In the genomic region with DNA sequence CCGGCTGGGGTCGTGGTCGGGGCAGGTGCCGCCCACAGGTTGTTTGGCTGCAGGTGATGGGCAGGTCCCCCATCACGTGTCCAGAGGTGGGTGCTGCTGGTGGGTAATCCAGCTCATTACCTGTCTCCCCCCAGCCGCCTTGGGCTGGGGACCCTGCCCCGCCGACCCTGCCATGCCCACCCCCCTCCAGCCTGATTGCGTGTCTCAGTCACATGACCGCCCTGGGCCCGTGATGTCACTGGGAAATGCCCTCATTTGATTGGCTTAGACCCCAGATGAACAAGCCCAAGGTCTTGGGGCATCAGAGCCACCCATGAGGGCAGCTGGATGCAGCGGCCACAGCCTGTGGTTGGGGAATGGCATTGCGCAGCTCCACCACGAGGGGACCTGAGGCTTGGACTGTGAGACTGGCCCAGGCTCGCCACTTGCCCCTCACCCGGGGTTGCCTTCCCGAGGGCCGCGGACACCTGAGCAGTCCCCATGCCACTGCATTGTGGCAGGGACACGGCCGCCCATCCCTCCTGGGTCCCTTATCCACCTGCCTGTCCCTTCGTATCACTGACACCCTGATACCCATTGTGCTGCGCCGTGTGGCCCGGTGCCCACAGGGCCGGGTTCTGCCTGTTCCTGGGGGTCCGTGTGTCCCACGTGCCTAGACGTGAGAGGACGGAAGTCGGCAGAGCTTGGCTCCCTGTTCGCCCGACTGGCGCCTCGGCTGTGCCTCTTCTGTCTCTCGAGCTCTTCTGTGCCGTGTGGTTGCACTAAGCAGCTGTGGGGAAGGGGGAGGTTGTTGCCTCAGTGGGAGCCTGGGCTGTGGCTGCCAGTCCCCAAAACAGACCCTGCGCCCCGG, we compare ENCODE assay signal across 11 cellular contexts.
DNase-seq lines count a peak whose midpoint lies in the region; ATAC-seq and TF ChIP-seq lines count a peak whose summit lies in the region.
"Had no signal": no experiment of that assay in that cellular context is flagged by ENCODE, and none has a peak within 500 bp of the region (broad histone marks: within the 10 kb centered on the region; RNA-seq: fewer than 3 reads in every experiment).

No MANE protein-coding gene starts in this region.

- no peak overlapping the region for H2BK5ac ChIP-seq in mesenchymal stem cell (ENCODE audit: low read depth, low read length, poor library complexity, severe bottlenecking)

- no peak overlapping the region for H2BK12ac ChIP-seq in mesenchymal stem cell (ENCODE audit: low read length in 2 of 2)

- H3K4me3 ChIP-seq in upper lobe of right lung = no peak overlapping the region
- H3K4me3 ChIP-seq in mesenchymal stem cell (ENCODE audit: insufficient read depth in 1 of 2, low read depth in 1 of 2, low read length in 2 of 2) = no peak overlapping the region
- H3K4me3 ChIP-seq: tibial nerve had no signal

- intact Hi-C loops in activated naive CD4-positive, alpha-beta T cell treated with anti-CD3 and anti-CD28 coated beads for 36 hours (cut with micrococcal nuclease) = no loop called here
- intact Hi-C loops in upper lobe of right lung (cut with DNase I) = no loop called here

- no peak overlapping the region for H2AK5ac ChIP-seq in mesenchymal stem cell (ENCODE audit: low read length, severe bottlenecking)

- no peak overlapping the region for H3K4me2 ChIP-seq in mesenchymal stem cell (ENCODE audit: low read length, poor library complexity, severe bottlenecking)

- H3K27ac ChIP-seq in upper lobe of right lung (peak overlapping the region; percentile 82), mesenchymal stem cell (ENCODE audit: low read length, poor library complexity, severe bottlenecking) (no peak overlapping the region)
- H3K27ac ChIP-seq: tibial nerve had no signal

- H3K9ac ChIP-seq in mesenchymal stem cell (ENCODE audit: low read length) = no peak overlapping the region

- no peak overlapping the region for H3K4ac ChIP-seq in mesenchymal stem cell (ENCODE audit: low read depth in 1 of 2, low read length in 2 of 2)

- H3K4me1 ChIP-seq in upper lobe of right lung (peaks cover 35% of the 10 kb centered on the region), mesenchymal stem cell (ENCODE audit: control insufficient read depth, insufficient read depth, low read depth, low read length) (peaks cover 10% of the 10 kb centered on the region)

- ATAC-seq in activated T-cell treated with anti-CD3 and anti-CD28 coated beads, Interleukin-2, amount 50 U/mL, for 72 hours (replicated peaks in 1 of 2) = peak; percentile 15 to 18
- ATAC-seq in left lobe of liver (peak; percentile 7), upper lobe of right lung (peak; percentile 2)

- H2BK120ac ChIP-seq in mesenchymal stem cell (ENCODE audit: low read depth, low read length) = no peak overlapping the region

- WGBS in mesenchymal stem cell = 92% methylated on average over 39 of the region's 39 CpGs

- no peaks in the 10 kb centered on the region for H3K36me3 Mint-ChIP-seq in activated naive CD4-positive, alpha-beta T cell treated with anti-CD3 and anti-CD28 coated beads for 36 hours (ENCODE audit: low read depth)
- no peaks in the 10 kb centered on the region for H3K36me3 Mint-ChIP-seq in activated T-cell treated with anti-CD3 and anti-CD28 coated beads, Interleukin-2, amount 50 U/mL, for 72 hours (ENCODE audit: insufficient read depth in 2 of 2)

- H4K8ac ChIP-seq in mesenchymal stem cell (ENCODE audit: low read length) = no peak overlapping the region

- H3K27me3 Mint-ChIP-seq in activated naive CD4-positive, alpha-beta T cell treated with anti-CD3 and anti-CD28 coated beads for 36 hours (ENCODE audit: low read depth) = no peaks in the 10 kb centered on the region
- H3K27me3 Mint-ChIP-seq in activated T-cell treated with anti-CD3 and anti-CD28 coated beads, Interleukin-2, amount 50 U/mL, for 72 hours (ENCODE audit: low read depth) = no peaks in the 10 kb centered on the region

- CTCF ChIA-PET in activated naive CD4-positive, alpha-beta T cell treated with anti-CD3 and anti-CD28 coated beads for 36 hours (lab: Charles Lee) = interaction anchor here (0.7 to 1.8 kb wide), 2 partner anchors 13 to 166 kb away, joined by 3 to 7 read pairs; no protein-coding TSS in a partner anchor

- peak overlapping the region; percentile 68 for H3K27ac Mint-ChIP-seq in activated naive CD4-positive, alpha-beta T cell treated with anti-CD3 and anti-CD28 coated beads for 36 hours
- no peak overlapping the region for H3K27ac Mint-ChIP-seq in activated T-cell treated with anti-CD3 and anti-CD28 coated beads, Interleukin-2, amount 50 U/mL, for 72 hours

- H4K91ac ChIP-seq in mesenchymal stem cell (ENCODE audit: low read length) = no peak overlapping the region

- H3K36me3 ChIP-seq in upper lobe of right lung = no peaks in the 10 kb centered on the region
- H3K36me3 ChIP-seq in mesenchymal stem cell (ENCODE audit: control insufficient read depth in 1 of 2, insufficient read depth in 2 of 2, low read depth in 1 of 2, low read length in 2 of 2) = peaks cover 0 to 37% of the 10 kb centered on the region in 2 experiments
- H3K36me3 ChIP-seq: tibial nerve had no signal

- H3K4me3 Mint-ChIP-seq in activated naive CD4-positive, alpha-beta T cell treated with anti-CD3 and anti-CD28 coated beads for 36 hours = peak overlapping the region; percentile 69
- H3K4me3 Mint-ChIP-seq in activated T-cell treated with anti-CD3 and anti-CD28 coated beads, Interleukin-2, amount 50 U/mL, for 72 hours = peak overlapping the region; percentile 64 to 68

- no peak overlapping the region for H3K14ac ChIP-seq in mesenchymal stem cell (ENCODE audit: low read length in 2 of 2)

- peaks cover 32% of the 10 kb centered on the region for H3K79me1 ChIP-seq in mesenchymal stem cell (replicated peaks; ENCODE audit: low read length, poor library complexity, severe bottlenecking)

- H3K23ac ChIP-seq in mesenchymal stem cell (ENCODE audit: low read length in 2 of 2) = no peak overlapping the region

- H3K9me3 ChIP-seq in upper lobe of right lung = no peaks in the 10 kb centered on the region
- H3K9me3 ChIP-seq in mesenchymal stem cell (ENCODE audit: control insufficient read depth, low read length) = no peaks in the 10 kb centered on the region
- H3K9me3 ChIP-seq: tibial nerve had no signal

- no peak overlapping the region for H2BK15ac ChIP-seq in mesenchymal stem cell (ENCODE audit: low read depth, poor library complexity, severe bottlenecking)

- H3K27me3 ChIP-seq in upper lobe of right lung (no peaks in the 10 kb centered on the region), mesenchymal stem cell (ENCODE audit: control insufficient read depth in 1 of 2, insufficient read depth in 1 of 2, low read length in 2 of 2) (peaks cover 0 to 31% of the 10 kb centered on the region in 2 experiments)

- no peak overlapping the region for H3K18ac ChIP-seq in mesenchymal stem cell (ENCODE audit: low read depth in 1 of 2, low read length in 2 of 2)

- TF ChIP-seq CTCF in upper lobe of right lung (IDR thresholded peaks at IDR 0.05) = no peak

- H3K4me1 Mint-ChIP-seq in activated naive CD4-positive, alpha-beta T cell treated with anti-CD3 and anti-CD28 coated beads for 36 hours (ENCODE audit: low read depth) = peaks cover 11% of the 10 kb centered on the region
- peaks cover 9% of the 10 kb centered on the region for H3K4me1 Mint-ChIP-seq in activated T-cell treated with anti-CD3 and anti-CD28 coated beads, Interleukin-2, amount 50 U/mL, for 72 hours (ENCODE audit: low read depth)

- H2AFZ ChIP-seq in mesenchymal stem cell (ENCODE audit: low read depth, low read length) = no peak overlapping the region

- H3K9me3 Mint-ChIP-seq in activated naive CD4-positive, alpha-beta T cell treated with anti-CD3 and anti-CD28 coated beads for 36 hours = peaks cover 3% of the 10 kb centered on the region
- H3K9me3 Mint-ChIP-seq in activated T-cell treated with anti-CD3 and anti-CD28 coated beads, Interleukin-2, amount 50 U/mL, for 72 hours = peaks cover 4 to 7% of the 10 kb centered on the region in 2 donors

- DNase-seq in activated naive CD4-positive, alpha-beta T cell treated with anti-CD3 and anti-CD28 coated beads for 36 hours = no peak
- no peak for DNase-seq in activated naive CD4-positive, alpha-beta T cell treated with Interleukin-2 at 50 U/mL for 16 hours
- no peak for DNase-seq in activated T-cell treated with anti-CD3 and anti-CD28 coated beads, Interleukin-2, amount 50 U/mL, for 72 hours
- DNase-seq in left lobe of liver (ENCODE audit: low spot score) (no peak), upper lobe of right lung (peak; percentile 68), iPS-NIHi11 (ENCODE audit: low spot score) (no peak), mesenchymal stem cell (no peak)
- no peak for DNase-seq in stimulated activated naive CD4-positive, alpha-beta T cell treated with Interleukin-2 at 50 U/mL for 16 hours (lab: John Stamatoyannopoulos, UW)
- DNase-seq: NCI-H187 treated with DMSO at 0.1 percent for 48 hours; stimulated activated CD4-positive, alpha-beta T cell treated with anti-CD3 and anti-CD28 coated beads, Interleukin-4, amount 100 ng/mL, for 4 hours had no signal
